ENCODE assay signal across 24 cellular contexts in the genomic region with DNA sequence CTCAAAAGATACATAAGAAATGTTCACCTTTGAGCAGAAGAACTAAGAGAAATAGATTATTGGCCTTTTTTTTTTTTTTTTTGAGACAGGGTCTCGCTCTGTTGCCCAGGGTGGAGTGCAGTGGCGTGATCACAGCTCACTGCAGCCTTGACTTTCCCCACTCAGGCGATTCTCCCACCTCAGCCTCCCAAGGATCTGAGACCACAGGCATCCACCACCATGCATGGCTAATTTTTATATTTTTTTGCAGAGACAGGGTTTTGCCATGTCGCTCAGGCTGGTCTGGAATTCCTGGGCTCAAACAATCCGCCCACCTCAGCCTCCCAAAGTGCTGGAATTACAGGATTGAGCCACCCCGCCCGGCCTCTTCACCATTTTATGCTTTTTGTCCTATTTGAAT. TPM values are rescaled to one million over a fixed set of nuclear protein-coding genes. Genes with fewer than 3 reads are reported as not detected.
DNase-seq lines count a peak whose midpoint lies in the region; ATAC-seq and TF ChIP-seq lines count a peak whose summit lies in the region.
"Had no signal": no experiment of that assay in that cellular context is flagged by ENCODE, and none has a peak within 500 bp of the region (broad histone marks: within the 10 kb centered on the region; RNA-seq: fewer than 3 reads in every experiment).

No MANE protein-coding gene starts in this region.

- H3F3A ChIP-seq in PC-9 (ENCODE audit: insufficient read depth, low read depth): peaks cover 17% of the 10 kb centered on the region

- H3K27ac Mint-ChIP-seq in activated CD8-positive, alpha-beta T cell treated with anti-CD3 and anti-CD28 coated beads for 36 hours: no peak overlapping the region
- H3K27ac Mint-ChIP-seq: T-helper 2 cell treated with Interferon-gamma antibody and Interleukin-4, amounts not matched to agents 5 μg/mL and 100 μg/mL, for 36 hours had no signal

- H3K36me3 ChIP-seq in PC-9 (ENCODE audit: low read depth) (no peaks in the 10 kb centered on the region), right atrium auricular region (no peaks in the 10 kb centered on the region)
- H3K36me3 ChIP-seq: BE2C had no signal

- no peaks in the 10 kb centered on the region for H4K20me1 ChIP-seq in PC-9 (ENCODE audit: insufficient read depth)

- BruUV-seq in PC-9 (replicated peaks; lab: Mats Ljungman, UMichigan): no TSS peak

- CTCF ChIA-PET in PC-9 (lab: Charles Lee): no interaction called here
- CTCF ChIA-PET in activated CD8-positive, alpha-beta T cell treated with anti-CD3 and anti-CD28 coated beads for 36 hours (lab: Charles Lee): interaction anchor here (1.0 to 5.1 kb wide), 15 partner anchors 10 to 680 kb away, joined by 3 to 95 read pairs (median 12); a partner anchor contains a TSS

- DNase-seq in HK-2 (ENCODE audit: unreplicated experiment) (peak; percentile 16), PC-9 (no peak), kidney glomerular epithelial cell (lab: John Stamatoyannopoulos, UW) (peak; percentile 29), NCI-H1436 (lab: John Stamatoyannopoulos, UW) (no peak), right atrium auricular region (ENCODE audit: low spot score) (no peak)
- DNase-seq in activated CD8-positive, alpha-beta T cell treated with anti-CD3 and anti-CD28 coated beads for 36 hours: no peak
- DNase-seq: BE2C, HCEC 1CT, NCI-H1092, NCI-H1417 treated with DMSO at 0.1 percent for 48 hours, NCI-H187, NCI-H2081 treated with DMSO at 0.1 percent for 48 hours, NCI-H2171, NCI-H226, NCI-H510A, NCI-H69, Right ventricle myocardium superior had no signal

- H2AFZ ChIP-seq in PC-9: no peak overlapping the region

- H3K4me3 Mint-ChIP-seq in activated CD8-positive, alpha-beta T cell treated with anti-CD3 and anti-CD28 coated beads for 36 hours: no peak overlapping the region
- H3K4me3 Mint-ChIP-seq: CD4-positive, CD25-positive, alpha-beta regulatory T cell; T-helper 2 cell treated with Interferon-gamma antibody and Interleukin-4, amounts not matched to agents 5 μg/mL and 100 μg/mL, for 36 hours had no signal

- no peak for ATAC-seq in GM21529 (IDR thresholded peaks at IDR 0.05; ENCODE audit: unreplicated experiment)
- ATAC-seq in activated CD8-positive, alpha-beta T cell treated with anti-CD3 and anti-CD28 coated beads for 36 hours: no peak

- peaks cover 3% of the 10 kb centered on the region for H3K27me3 Mint-ChIP-seq in activated CD8-positive, alpha-beta T cell treated with anti-CD3 and anti-CD28 coated beads for 36 hours
- H3K27me3 Mint-ChIP-seq: IgD-negative memory B cell had no signal

- no peak overlapping the region for H3K4me3 ChIP-seq in PC-9
- no peak overlapping the region for H3K4me3 ChIP-seq in right atrium auricular region

- H3K79me2 ChIP-seq in PC-9 (ENCODE audit: low read depth): no peaks in the 10 kb centered on the region

- H3K4me1 Mint-ChIP-seq in activated CD8-positive, alpha-beta T cell treated with anti-CD3 and anti-CD28 coated beads for 36 hours (ENCODE audit: low read depth): peaks cover 26% of the 10 kb centered on the region

- no peaks in the 10 kb centered on the region for H3K9me2 ChIP-seq in PC-9 (ENCODE audit: insufficient read depth)

- H3K4me1 ChIP-seq in PC-9 (replicated peaks; ENCODE audit: insufficient read depth): peaks cover 26% of the 10 kb centered on the region
- peaks cover 0 to 7% of the 10 kb centered on the region in 2 donors for H3K4me1 ChIP-seq in right atrium auricular region
- H3K4me1 ChIP-seq: BE2C had no signal

- H3K27me3 ChIP-seq in PC-9 (ENCODE audit: insufficient read depth, low read depth): no peaks in the 10 kb centered on the region
- no peaks in the 10 kb centered on the region for H3K27me3 ChIP-seq in right atrium auricular region

- H3K9me3 ChIP-seq in PC-9 (ENCODE audit: insufficient read depth, low read depth): no peaks in the 10 kb centered on the region; the same call in 1 of the 2 replicates
- H3K9me3 ChIP-seq in right atrium auricular region: no peaks in the 10 kb centered on the region
- H3K9me3 ChIP-seq: BE2C had no signal

- POLR2A ChIA-PET in PC-9 (lab: Charles Lee; ENCODE audit: unreplicated experiment): no interaction called here
- POLR2A ChIA-PET in activated CD8-positive, alpha-beta T cell treated with anti-CD3 and anti-CD28 coated beads for 36 hours (lab: Charles Lee): no interaction called here

- no peaks in the 10 kb centered on the region for H3K36me3 Mint-ChIP-seq in activated CD8-positive, alpha-beta T cell treated with anti-CD3 and anti-CD28 coated beads for 36 hours (ENCODE audit: low read depth)
- H3K36me3 Mint-ChIP-seq: IgD-negative memory B cell had no signal

- intact Hi-C loops in PC-9 (cut with micrococcal nuclease; ENCODE audit: unreplicated experiment): loop anchor here (5.0 to 10.0 kb wide), 4 partner anchors 57 to 795 kb away; a partner anchor contains a TSS
- intact Hi-C loops in activated CD8-positive, alpha-beta T cell treated with anti-CD3 and anti-CD28 coated beads for 36 hours (cut with micrococcal nuclease): no loop called here

- TF ChIP-seq CTCF in PC-9 (conservative IDR thresholded peaks at IDR 0.05) (no peak), right atrium auricular region (IDR thresholded peaks at IDR 0.05) (no peak)
- no peak for TF ChIP-seq CTCF in activated CD8-positive, alpha-beta T cell treated with anti-CD3 and anti-CD28 coated beads for 36 hours (IDR thresholded peaks at IDR 0.05)

- H3K9me3 Mint-ChIP-seq in activated CD8-positive, alpha-beta T cell treated with anti-CD3 and anti-CD28 coated beads for 36 hours: no peaks in the 10 kb centered on the region
- H3K9me3 Mint-ChIP-seq: CD4-positive, CD25-positive, alpha-beta regulatory T cell; IgD-negative memory B cell; T-helper 2 cell treated with Interferon-gamma antibody and Interleukin-4, amounts not matched to agents 5 μg/mL and 100 μg/mL, for 36 hours had no signal

- H3K27ac ChIP-seq in PC-9 (peak overlapping the region; percentile 93; the same call in 1 of the 2 replicates), right atrium auricular region (no peak overlapping the region)
- H3K27ac ChIP-seq: KMS-11 had no signal

- H3K4me2 ChIP-seq in PC-9: no peak overlapping the region
- H3K4me2 ChIP-seq: KMS-11 had no signal

RNA-seq across cellular contexts. Expression of a gene that starts 2.9 kb away (rescaled TPM):
- total RNA-seq in PC-9 (2021): 7.9 and 9.3 TPM in 2 replicates
- 1 to 10 TPM; 1.6 to 2.0 TPM for total RNA-seq in activated CD8-positive, alpha-beta T cell treated with anti-CD3 and anti-CD28 coated beads for 36 hours
- 1 to 10 TPM; 1.2 to 2.3 TPM for total RNA-seq in right atrium auricular region

RNA-seq across cellular contexts. Expression of a gene that starts 8.1 kb away (rescaled TPM):
- 73.7 and 80.4 TPM in 2 replicates for total RNA-seq in PC-9 (2021)
- under 1 TPM; 0.16 to 0.20 TPM for total RNA-seq in activated CD8-positive, alpha-beta T cell treated with anti-CD3 and anti-CD28 coated beads for 36 hours
- total RNA-seq in right atrium auricular region: 10 to 100 TPM; 57.7 to 73.2 TPM
- total RNA-seq: CD4-positive, CD25-positive, alpha-beta regulatory T cell had no signal

RNA-seq across cellular contexts. Expression of a gene that starts 54.9 kb away (rescaled TPM):
- total RNA-seq in PC-9 (2021) (3.0 and 3.9 TPM in 2 replicates), right atrium auricular region (1 to 10 TPM; 3.6 to 8.9 TPM)
- total RNA-seq in activated CD8-positive, alpha-beta T cell treated with anti-CD3 and anti-CD28 coated beads for 36 hours: 1 to 10 TPM; 1.5 to 1.9 TPM
- total RNA-seq: G401, H1 had no signal

Comparison
In these comparisons a context has a peak if more than half of its experiments do, and no peak if none do; other contexts are left out.
1. DNase-seq: peak in HK-2 (single experiment) and kidney glomerular epithelial cell (single experiment); none in PC-9 (0 of 2), activated CD8-positive, alpha-beta T cell treated with anti-CD3 and anti-CD28 coated beads for 36 hours (single experiment), NCI-H1436 (single experiment) and right atrium auricular region (single experiment).
2. RNA of a gene that starts 8.1 kb away (total RNA-seq): 73.7 to 80.4 TPM in PC-9 and 57.7 to 73.2 TPM in right atrium auricular region; 0.16 to 0.20 TPM in activated CD8-positive, alpha-beta T cell treated with anti-CD3 and anti-CD28 coated beads for 36 hours; every median in the first group is over 10 times any median in the second.